1 cellular context compared by ENCODE assay signal in genomic region chr10:121781101-121781500, GRCh38.
TF ChIP-seq lines count a peak whose summit lies in the region.

No MANE protein-coding gene starts in this region.

TF ChIP-seq in SK-N-SH treated with all-trans-retinoic acid at 6 μM for 48 hours, 23 proteins besides CTCF, POLR2A, EP300 and RAD21 (continued from another document):
- TF ChIP-seq, protein P1, sequence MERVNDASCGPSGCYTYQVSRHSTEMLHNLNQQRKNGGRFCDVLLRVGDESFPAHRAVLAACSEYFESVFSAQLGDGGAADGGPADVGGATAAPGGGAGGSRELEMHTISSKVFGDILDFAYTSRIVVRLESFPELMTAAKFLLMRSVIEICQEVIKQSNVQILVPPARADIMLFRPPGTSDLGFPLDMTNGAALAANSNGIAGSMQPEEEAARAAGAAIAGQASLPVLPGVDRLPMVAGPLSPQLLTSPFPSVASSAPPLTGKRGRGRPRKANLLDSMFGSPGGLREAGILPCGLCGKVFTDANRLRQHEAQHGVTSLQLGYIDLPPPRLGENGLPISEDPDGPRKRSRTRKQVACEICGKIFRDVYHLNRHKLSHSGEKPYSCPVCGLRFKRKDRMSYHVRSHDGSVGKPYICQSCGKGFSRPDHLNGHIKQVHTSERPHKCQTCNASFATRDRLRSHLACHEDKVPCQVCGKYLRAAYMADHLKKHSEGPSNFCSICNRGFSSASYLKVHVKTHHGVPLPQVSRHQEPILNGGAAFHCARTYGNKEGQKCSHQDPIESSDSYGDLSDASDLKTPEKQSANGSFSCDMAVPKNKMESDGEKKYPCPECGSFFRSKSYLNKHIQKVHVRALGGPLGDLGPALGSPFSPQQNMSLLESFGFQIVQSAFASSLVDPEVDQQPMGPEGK (CRISPR knock-in tag; IDR thresholded peaks at IDR 0.05; ENCODE audit: borderline replicate concordance), result no peak
- TF ChIP-seq TOX (CRISPR knock-in tag; IDR thresholded peaks at IDR 0.05; ENCODE audit: borderline replicate concordance) (no peak), ZFP30 (CRISPR knock-in tag; IDR thresholded peaks at IDR 0.05) (no peak)
TF ChIP-seq in SK-N-SH treated with all-trans-retinoic acid at 6 μM for 48 hours: peak in this region for 0.
